8 cellular contexts compared by ENCODE assay signal in genomic region chr19:48835734-48836088, GRCh38. TPM values are rescaled to one million over a fixed set of nuclear protein-coding genes. Genes with fewer than 3 reads are reported as not detected.
DNase-seq lines count a peak whose midpoint lies in the region; ATAC-seq, FAIRE-seq and TF ChIP-seq lines count a peak whose summit lies in the region.

No MANE protein-coding gene starts in this region.

- H3K27me3 Mint-ChIP-seq in chondrocyte (ENCODE audit: low read depth), result no peaks in the 10 kb centered on the region

- FAIRE-seq in GM12891 (lab: Jason Lieb, UNC), result peak; percentile 98

- ATAC-seq in HG03139 (IDR thresholded peaks at IDR 0.05; ENCODE audit: unreplicated experiment) (peak; percentile 74), GM18870 (IDR thresholded peaks at IDR 0.05; ENCODE audit: unreplicated experiment) (no peak)

- DNase-seq in GM12891 (ENCODE audit: insufficient read length, low spot score) (peak; percentile 87), NCI-H446 treated with DMSO at 0.1 percent for 48 hours (lab: John Stamatoyannopoulos, UW) (peak; percentile 62), chondrocyte (ENCODE audit: low spot score) (no peak), kidney glomerular epithelial cell (lab: John Stamatoyannopoulos, UW) (peak; percentile 64)
- peak; percentile 95 for DNase-seq in activated CD4-positive, CD25-positive, alpha-beta regulatory T cell treated with anti-CD3 and anti-CD28 coated beads, Interleukin-2, amount 50 U/mL, for 72 hours
- peak; percentile 86 to 94 for DNase-seq in stimulated activated CD4-positive, alpha-beta T cell treated with anti-CD3 and anti-CD28 coated beads, Interleukin-15, amount 100 ng/mL, for 48 hours (ENCODE audit: low read depth in 2 of 2)

- H3K9me3 Mint-ChIP-seq in chondrocyte (ENCODE audit: low read depth), result no peaks in the 10 kb centered on the region

- H3K27ac Mint-ChIP-seq in chondrocyte (ENCODE audit: unreplicated experiment), result peak overlapping the region; percentile 96

- peaks cover 13% of the 10 kb centered on the region for H3K36me3 Mint-ChIP-seq in chondrocyte (ENCODE audit: low read depth)

- TF ChIP-seq CTCF in chondrocyte (IDR thresholded peaks at IDR 0.05), result peak; percentile 96

- H3K4me3 Mint-ChIP-seq in chondrocyte (ENCODE audit: unreplicated experiment), result peak overlapping the region; percentile 94

- peaks cover 19% of the 10 kb centered on the region for H3K4me1 Mint-ChIP-seq in chondrocyte (ENCODE audit: low read depth)

- TF ChIP-seq POLR2A in GM12891 (IDR thresholded peaks at IDR 0.05; ENCODE audit: low read depth, low read length), result no peak

TF ChIP-seq in GM12891, 5 proteins besides CTCF, POLR2A, EP300 and RAD21:
- TF ChIP-seq PAX5 (IDR thresholded peaks at IDR 0.05; ENCODE audit: insufficient read depth, low read length, severe bottlenecking), result no peak
- no peak for TF ChIP-seq TAF1 (IDR thresholded peaks at IDR 0.05; ENCODE audit: low read depth, low read length)
- TF ChIP-seq POLR2AphosphoS5 (IDR thresholded peaks at IDR 0.05; ENCODE audit: low read depth, low read length), result no peak
- no peak for TF ChIP-seq SPI1 (IDR thresholded peaks at IDR 0.05; ENCODE audit: low read depth, low read length)
- TF ChIP-seq POU2F2 (IDR thresholded peaks at IDR 0.05; ENCODE audit: low read depth, low read length), result no peak

RNA-seq across cellular contexts. Expression of gene HSD17B14, which starts 0.6 kb away (rescaled TPM):
- polyA plus RNA-seq in GM12891 (2012; ENCODE audit: low read depth, missing spikeins), result 8.2 TPM
- 11.4 to 13.6 TPM (median 13.5 TPM) in 3 replicates for total RNA-seq in chondrocyte

RNA-seq across cellular contexts. Expression of gene BCAT2, which starts 24.9 kb away (rescaled TPM):
- 53.9 TPM for polyA plus RNA-seq in GM12891 (2012; ENCODE audit: low read depth, missing spikeins)
- 30.9 to 42.2 TPM (median 41.4 TPM) in 3 replicates for total RNA-seq in chondrocyte

RNA-seq across cellular contexts. Expression of gene PLEKHA4, which starts 32.7 kb away (rescaled TPM):
- polyA plus RNA-seq in GM12891 (2012; ENCODE audit: low read depth, missing spikeins), result 9.8 TPM
- total RNA-seq in chondrocyte, result 16.8 to 34.3 TPM (median 19.6 TPM) in 3 replicates

RNA-seq across cellular contexts. Expression of gene PPP1R15A, which starts 36.5 kb away (rescaled TPM):
- 72.6 TPM for polyA plus RNA-seq in GM12891 (2012; ENCODE audit: low read depth, missing spikeins)
- total RNA-seq in chondrocyte, result 42.1 to 106 TPM (median 104 TPM) in 3 replicates
